Comparison of ENCODE assay signal across 12 cellular contexts in genomic region chr1:61131716-61132115, GRCh38. TPM values are rescaled to one million over a fixed set of nuclear protein-coding genes. Genes with fewer than 3 reads are reported as not detected.
DNase-seq lines count a peak whose midpoint lies in the region; ATAC-seq and TF ChIP-seq lines count a peak whose summit lies in the region.
"Had no signal": no experiment of that assay in that cellular context is flagged by ENCODE, and none has a peak within 500 bp of the region (broad histone marks: within the 10 kb centered on the region; RNA-seq: fewer than 3 reads in every experiment).

No MANE protein-coding gene starts in this region.

- no peak for TF ChIP-seq EP300 in suprapubic skin (IDR thresholded peaks at IDR 0.05)

- H3K27me3 ChIP-seq in suprapubic skin = no peaks in the 10 kb centered on the region

- peak overlapping the region; percentile 33 for H3K4me3 ChIP-seq in fibroblast of villous mesenchyme (ENCODE audit: low read depth, low read length)
- no peak overlapping the region for H3K4me3 ChIP-seq in suprapubic skin

- no peaks in the 10 kb centered on the region for H3K9me3 ChIP-seq in suprapubic skin

- H3K36me3 ChIP-seq in suprapubic skin = no peaks in the 10 kb centered on the region

- peak overlapping the region; percentile 64 for H3K27ac ChIP-seq in suprapubic skin

- H3K4me1 ChIP-seq in suprapubic skin = peaks cover 20% of the 10 kb centered on the region

- TF ChIP-seq POLR2A in suprapubic skin (IDR thresholded peaks at IDR 0.05) = no peak

- DNase-seq in NCI-H1105 (lab: John Stamatoyannopoulos, UW) (peak; percentile 61), fibroblast of villous mesenchyme (ENCODE audit: low read depth) (peak; percentile 80), suprapubic skin (ENCODE audit: low spot score in 2 of 2) (no peak), HuH-7.5 (ENCODE audit: low spot score) (no peak)
- DNase-seq: activated CD8-positive, alpha-beta memory T cell treated with anti-CD3 and anti-CD28 coated beads for 24 hours; activated naive CD8-positive, alpha-beta T cell treated with anti-CD3 and anti-CD28 coated beads, Interleukin-2, amount 10 ng/mL, durations not matched to agents 7 days and 5 days; left colon; nucleus accumbens; T-helper 17 cell had no signal

- TF ChIP-seq CTCF in fibroblast of villous mesenchyme (IDR thresholded peaks at IDR 0.05; ENCODE audit: insufficient read depth, low read depth, low read length) (no peak), suprapubic skin (IDR thresholded peaks at IDR 0.05) (no peak)

- peak; percentile 78 for ATAC-seq in SK-N-SH treated with all-trans-retinoic acid at 6 μM for 48 hours
- no peak for ATAC-seq in GM19328 (IDR thresholded peaks at IDR 0.05; ENCODE audit: unreplicated experiment)
- no peak for ATAC-seq in GM19397 (IDR thresholded peaks at IDR 0.05; ENCODE audit: unreplicated experiment)
- ATAC-seq: T-helper 17 cell had no signal

TF ChIP-seq in SK-N-SH treated with all-trans-retinoic acid at 6 μM for 48 hours, 23 proteins besides CTCF, POLR2A, EP300 and RAD21:
- TF ChIP-seq, protein P1, sequence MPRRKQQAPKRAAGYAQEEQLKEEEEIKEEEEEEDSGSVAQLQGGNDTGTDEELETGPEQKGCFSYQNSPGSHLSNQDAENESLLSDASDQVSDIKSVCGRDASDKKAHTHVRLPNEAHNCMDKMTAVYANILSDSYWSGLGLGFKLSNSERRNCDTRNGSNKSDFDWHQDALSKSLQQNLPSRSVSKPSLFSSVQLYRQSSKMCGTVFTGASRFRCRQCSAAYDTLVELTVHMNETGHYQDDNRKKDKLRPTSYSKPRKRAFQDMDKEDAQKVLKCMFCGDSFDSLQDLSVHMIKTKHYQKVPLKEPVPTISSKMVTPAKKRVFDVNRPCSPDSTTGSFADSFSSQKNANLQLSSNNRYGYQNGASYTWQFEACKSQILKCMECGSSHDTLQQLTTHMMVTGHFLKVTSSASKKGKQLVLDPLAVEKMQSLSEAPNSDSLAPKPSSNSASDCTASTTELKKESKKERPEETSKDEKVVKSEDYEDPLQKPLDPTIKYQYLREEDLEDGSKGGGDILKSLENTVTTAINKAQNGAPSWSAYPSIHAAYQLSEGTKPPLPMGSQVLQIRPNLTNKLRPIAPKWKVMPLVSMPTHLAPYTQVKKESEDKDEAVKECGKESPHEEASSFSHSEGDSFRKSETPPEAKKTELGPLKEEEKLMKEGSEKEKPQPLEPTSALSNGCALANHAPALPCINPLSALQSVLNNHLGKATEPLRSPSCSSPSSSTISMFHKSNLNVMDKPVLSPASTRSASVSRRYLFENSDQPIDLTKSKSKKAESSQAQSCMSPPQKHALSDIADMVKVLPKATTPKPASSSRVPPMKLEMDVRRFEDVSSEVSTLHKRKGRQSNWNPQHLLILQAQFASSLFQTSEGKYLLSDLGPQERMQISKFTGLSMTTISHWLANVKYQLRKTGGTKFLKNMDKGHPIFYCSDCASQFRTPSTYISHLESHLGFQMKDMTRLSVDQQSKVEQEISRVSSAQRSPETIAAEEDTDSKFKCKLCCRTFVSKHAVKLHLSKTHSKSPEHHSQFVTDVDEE (CRISPR knock-in tag; IDR thresholded peaks at IDR 0.05) = no peak
- TF ChIP-seq ZNF70 (CRISPR knock-in tag; IDR thresholded peaks at IDR 0.05) (no peak), TCF4 (CRISPR knock-in tag; IDR thresholded peaks at IDR 0.05; ENCODE audit: borderline replicate concordance) (peak; percentile 19; the same call in 1 of the 2 replicates), ZFP3 (CRISPR knock-in tag; IDR thresholded peaks at IDR 0.05) (no peak), PPARA (CRISPR knock-in tag; IDR thresholded peaks at IDR 0.05; ENCODE audit: borderline replicate concordance) (no peak), RARB (CRISPR knock-in tag; IDR thresholded peaks at IDR 0.05) (no peak), TOX (CRISPR knock-in tag; IDR thresholded peaks at IDR 0.05; ENCODE audit: borderline replicate concordance) (no peak)

RNA-seq across cellular contexts. Expression of gene NFIA, which starts 49.4 kb away (rescaled TPM):
- total RNA-seq in fibroblast of villous mesenchyme = 4.8 and 10.4 TPM in 2 replicates
- 10 to 100 TPM; 30.1 to 54.2 (median 48.2) TPM for total RNA-seq in suprapubic skin

Comparison
In these comparisons a context has a peak if more than half of its experiments do, and no peak if none do; other contexts are left out.
1. DNase-seq: peak in NCI-H1105 (single experiment) and fibroblast of villous mesenchyme (single experiment); none in suprapubic skin (0 of 2) and HuH-7.5 (single experiment).